In genomic region chr3:111859061-111859973, GRCh38 we compare ENCODE assay signal across 8 cellular contexts. TPM values are rescaled to one million over a fixed set of nuclear protein-coding genes. Genes with fewer than 3 reads are reported as not detected.
DNase-seq lines count a peak whose midpoint lies in the region; ATAC-seq and TF ChIP-seq lines count a peak whose summit lies in the region.

Gene PHLDB2 (plus strand): TSS chr3:111859265. CDS start chr3:111884078, 24,813 bp downstream.

- H3K9me2 ChIP-seq in HCT116 (ENCODE audit: insufficient read depth) = no peaks in the 10 kb centered on the region

- peak; percentile 58 for DNase-seq in Caki2 (ENCODE audit: low read depth)
- no peak for DNase-seq in HCT116 (ENCODE audit: low read depth, low spot score)
- DNase-seq in NCI-H524 treated with DMSO at 0.1 percent for 48 hours (lab: John Stamatoyannopoulos, UW) = peak; percentile 35
- DNase-seq in activated CD8-positive, alpha-beta memory T cell treated with anti-CD3 and anti-CD28 coated beads, Interleukin-2, amount 50 U/mL, for 4 hours = peak; percentile 73
- peak; percentile 96 for DNase-seq in endodermal cell
- DNase-seq in mucosa of gallbladder (ENCODE audit: low spot score) = peak; percentile 59
- DNase-seq in stimulated activated effector memory CD8-positive, alpha-beta T cell treated with anti-CD3 and anti-CD28 coated beads, Interleukin-12 subunit alpha, Interleukin-12 subunit beta, amount 100 ng/mL, for 72 hours (ENCODE audit: low spot score in 2 of 2) = peak; percentile 39 to 77
- DNase-seq in inferior parietal cortex (ENCODE audit: extremely low spot score) = no peak

- WGBS in endodermal cell (ENCODE audit: insufficient coverage in 1 of 2, insufficient read length in 1 of 2), 2 experiments = 0 to 1% methylated on average over 24 to 78 of the region's 78 CpGs

- H3K9me3 ChIP-seq in HCT116 (ENCODE audit: control insufficient read depth in 1 of 2, insufficient read depth in 1 of 2, low read depth in 1 of 2, low read length in 2 of 2) (no peaks in the 10 kb centered on the region), endodermal cell (ENCODE audit: control insufficient read depth, low read length) (no peaks in the 10 kb centered on the region)

- H3K9ac ChIP-seq in HCT116 (ENCODE audit: low read length) (peak within 1 kb of the TSS; percentile 81), endodermal cell (ENCODE audit: extremely low read depth, low read length, poor library complexity, severe bottlenecking) (peak within 1 kb of the TSS; percentile 88)

- H3K36me3 Mint-ChIP-seq in endodermal cell (ENCODE audit: low read depth) = no peaks in the 10 kb centered on the region
- H3K36me3 Mint-ChIP-seq in stimulated activated effector memory CD8-positive, alpha-beta T cell treated with anti-CD3 and anti-CD28 coated beads, Interleukin-12 subunit alpha, Interleukin-12 subunit beta, amount 100 ng/mL, for 72 hours = no peaks in the 10 kb centered on the region

- H3K4me1 ChIP-seq in HCT116 (ENCODE audit: control insufficient read depth in 1 of 2, insufficient read depth in 2 of 2, low read length in 2 of 2) (peaks cover 47 to 80% of the 10 kb centered on the region in 2 experiments), endodermal cell (ENCODE audit: control insufficient read depth, insufficient read depth, low read length) (peaks cover 18% of the 10 kb centered on the region)

- H3K27ac Mint-ChIP-seq in endodermal cell = peak within 1 kb of the TSS; percentile 95
- peak within 1 kb of the TSS; percentile 69 for H3K27ac Mint-ChIP-seq in stimulated activated effector memory CD8-positive, alpha-beta T cell treated with anti-CD3 and anti-CD28 coated beads, Interleukin-12 subunit alpha, Interleukin-12 subunit beta, amount 100 ng/mL, for 72 hours

- intact Hi-C loops in HCT116 (cut with micrococcal nuclease) = loop anchor here (2.0 kb wide), 1 partner anchor 191 kb away; no protein-coding TSS in a partner anchor

- TF ChIP-seq RAD21 in HCT116 (IDR thresholded peaks at IDR 0.05; ENCODE audit: low read depth) = peak; percentile 46

- peak within 1 kb of the TSS; percentile 85 for H3K4me2 ChIP-seq in HCT116 (ENCODE audit: low read length)

- POLR2A ChIA-PET in HCT116 (lab: Charles Lee) = interaction anchor here (1.0 to 2.6 kb wide), 19 partner anchors 8 to 143 kb away, joined by 3 to 14 read pairs (median 5); partner anchors contain the start of gene ABHD10

- RAD21 ChIA-PET in HCT116 (lab: Charles Lee; ENCODE audit: low non-redundant PET in 1 of 2, low total read pairs in 2 of 2, uncharacterized antibody in 2 of 2, unreplicated experiment in 2 of 2) = interaction anchor here (0.6 to 2.0 kb wide), 4 partner anchors 11 to 142 kb away, joined by 3 to 9 read pairs (median 4); no protein-coding TSS in a partner anchor

- no peaks in the 10 kb centered on the region for H3K9me3 Mint-ChIP-seq in endodermal cell
- H3K9me3 Mint-ChIP-seq in stimulated activated effector memory CD8-positive, alpha-beta T cell treated with anti-CD3 and anti-CD28 coated beads, Interleukin-12 subunit alpha, Interleukin-12 subunit beta, amount 100 ng/mL, for 72 hours = no peaks in the 10 kb centered on the region

- no peaks in the 10 kb centered on the region for H4K20me1 ChIP-seq in HCT116 (ENCODE audit: insufficient read depth)

- ATAC-seq in HCT116 = peak; percentile 81
- ATAC-seq in stimulated activated effector memory CD8-positive, alpha-beta T cell treated with anti-CD3 and anti-CD28 coated beads, Interleukin-12 subunit alpha, Interleukin-12 subunit beta, amount 100 ng/mL, for 72 hours = peak; percentile 86

- H3K4me3 Mint-ChIP-seq in endodermal cell = peak within 1 kb of the TSS; percentile 95
- peak within 1 kb of the TSS; percentile 90 for H3K4me3 Mint-ChIP-seq in stimulated activated effector memory CD8-positive, alpha-beta T cell treated with anti-CD3 and anti-CD28 coated beads, Interleukin-12 subunit alpha, Interleukin-12 subunit beta, amount 100 ng/mL, for 72 hours

- H3K79me2 ChIP-seq in HCT116 (ENCODE audit: insufficient read depth, low read length) = peaks cover 58% of the 10 kb centered on the region

- H2AFZ ChIP-seq in HCT116 (ENCODE audit: low read depth, low read length, poor library complexity, severe bottlenecking) = peak within 1 kb of the TSS; percentile 66

- TF ChIP-seq CTCF in HCT116 (IDR thresholded peaks at IDR 0.05 in 2 of 3, conservative IDR thresholded peaks at IDR 0.05 in 1 of 3; ENCODE audit: borderline replicate concordance in 1 of 3, insufficient read depth in 1 of 3, low read depth in 2 of 3, low read length in 2 of 3) (peak in 1 of 3 experiments; percentile 30; a peak in 2 of 6 replicates), endodermal cell (conservative IDR thresholded peaks at IDR 0.05) (peak; percentile 43)

- H3K27me3 Mint-ChIP-seq in endodermal cell (ENCODE audit: insufficient read depth) = peaks cover 4% of the 10 kb centered on the region

- peaks cover 67% of the 10 kb centered on the region for H3K4me1 Mint-ChIP-seq in endodermal cell
- H3K4me1 Mint-ChIP-seq in stimulated activated effector memory CD8-positive, alpha-beta T cell treated with anti-CD3 and anti-CD28 coated beads, Interleukin-12 subunit alpha, Interleukin-12 subunit beta, amount 100 ng/mL, for 72 hours = peaks cover 11% of the 10 kb centered on the region

- H3K27ac ChIP-seq in HCT116 (ENCODE audit: low read depth, low read length) = peak within 1 kb of the TSS; percentile 96
- peak within 1 kb of the TSS; percentile 95 for H3K27ac ChIP-seq in endodermal cell (ENCODE audit: low read depth, low read length)

- peak; percentile 11 for TF ChIP-seq POLR2A in HCT116 (IDR thresholded peaks at IDR 0.05; ENCODE audit: borderline replicate concordance, extremely low read depth, insufficient read depth, insufficient read length)

- H3K36me3 ChIP-seq in HCT116 (ENCODE audit: control insufficient read depth in 1 of 2, insufficient read depth in 2 of 2, low read length in 2 of 2) (no peaks in the 10 kb centered on the region), endodermal cell (ENCODE audit: control insufficient read depth, insufficient read depth, low read length) (no peaks in the 10 kb centered on the region)

- BruUV-seq in HCT116 (replicated peaks; lab: Mats Ljungman, UMichigan) = no TSS peak

- H3K27me3 ChIP-seq in HCT116 (ENCODE audit: insufficient read depth, low read length) = no peaks in the 10 kb centered on the region
- H3K27me3 ChIP-seq in endodermal cell (ENCODE audit: control insufficient read depth, insufficient read depth, low read length, poor library complexity, severe bottlenecking) = no peaks in the 10 kb centered on the region

- in situ Hi-C loops in Caki2 (cut with HindIII; ENCODE audit: low pct_unique_long_range_greater_than_20kb, low sequenced_read_pairs) = no loop called here

- CTCF ChIA-PET in HCT116 (lab: Charles Lee) = interaction anchor here (0.7 to 3.1 kb wide), 6 partner anchors 8 to 154 kb away, joined by 3 to 40 read pairs (median 5); no protein-coding TSS in a partner anchor

- peak within 1 kb of the TSS; percentile 84 to 88 for H3K4me3 ChIP-seq in HCT116 (replicated peaks in 1 of 2; ENCODE audit: low read depth in 1 of 2, low read length in 2 of 2)
- peak within 1 kb of the TSS; percentile 92 for H3K4me3 ChIP-seq in endodermal cell (ENCODE audit: low read length)

TF ChIP-seq in HCT116, 20 proteins besides CTCF, POLR2A, EP300 and RAD21:
- TF ChIP-seq TCF7L2 (IDR thresholded peaks at IDR 0.05; ENCODE audit: borderline replicate concordance, extremely low read depth, insufficient read depth, insufficient read length) (peak; percentile 85), EGR1 (IDR thresholded peaks at IDR 0.05; ENCODE audit: low read depth) (peak; percentile 62), JUND (IDR thresholded peaks at IDR 0.05) (peak; percentile 39), SP1 (IDR thresholded peaks at IDR 0.05; ENCODE audit: low read depth) (peak; percentile 50), FOSL1 (IDR thresholded peaks at IDR 0.05; ENCODE audit: low read depth) (no peak), MAX (IDR thresholded peaks at IDR 0.05) (peak; percentile 59), CEBPB (IDR thresholded peaks at IDR 0.05; ENCODE audit: low read depth) (peak; percentile 92), SIN3A (IDR thresholded peaks at IDR 0.05; ENCODE audit: low read depth) (peak; percentile 79; the same call in 1 of the 2 replicates), CBX3 (IDR thresholded peaks at IDR 0.05; ENCODE audit: low read depth) (peak; percentile 81), SRF (IDR thresholded peaks at IDR 0.05; ENCODE audit: low read depth) (no peak)

RNA-seq across cellular contexts. Expression of gene PHLDB2, which starts in this region (rescaled TPM):
- total RNA-seq in Caki2 (2014; rRNA removed; shearing (Covaris generic); ENCODE audit: low replicate concordance) = 10.3 and 13.1 TPM in 2 replicates
- total RNA-seq in HCT116 (2021; ENCODE audit: unreplicated experiment) = 143 TPM
- polyA plus RNA-seq in HCT116 (2012) = 37.9 and 46.8 TPM in 2 replicates
- total RNA-seq in endodermal cell = 10 to 100 TPM; 59.5 to 67.4 TPM
- 41.6 TPM for polyA plus RNA-seq in endodermal cell (2013, experiment 1 of 2)
- 44.9 TPM for polyA plus RNA-seq in endodermal cell (2013, experiment 2 of 2)
- 36.4 TPM for total RNA-seq in mucosa of gallbladder

Comparison
In these comparisons a context has a peak if more than half of its experiments do, and no peak if none do; other contexts are left out.
1. DNase-seq: peak in Caki2 (single experiment), NCI-H524 treated with DMSO at 0.1 percent for 48 hours (single experiment), activated CD8-positive, alpha-beta memory T cell treated with anti-CD3 and anti-CD28 coated beads, Interleukin-2, amount 50 U/mL, for 4 hours (single experiment), endodermal cell (single experiment), mucosa of gallbladder (single experiment) and stimulated activated effector memory CD8-positive, alpha-beta T cell treated with anti-CD3 and anti-CD28 coated beads, Interleukin-12 subunit alpha, Interleukin-12 subunit beta, amount 100 ng/mL, for 72 hours (2 of 2); none in HCT116 (single experiment) and inferior parietal cortex (single experiment).